ENCODE assay signal across 11 cellular contexts in genomic region chr15:99361541-99362185, GRCh38.
DNase-seq lines count a peak whose midpoint lies in the region; ATAC-seq and TF ChIP-seq lines count a peak whose summit lies in the region.
"Had no signal": no experiment of that assay in that cellular context is flagged by ENCODE, and none has a peak within 500 bp of the region (broad histone marks: within the 10 kb centered on the region; RNA-seq: fewer than 3 reads in every experiment).

No MANE protein-coding gene starts in this region.

- POLR2A ChIA-PET in IMR-90 (lab: Charles Lee; ENCODE audit: unreplicated experiment), result no interaction called here

- no peak overlapping the region for H2AFZ ChIP-seq in IMR-90 (replicated peaks; ENCODE audit: low read length, poor library complexity)

- H3K9me3 ChIP-seq in IMR-90 (ENCODE audit: control insufficient read depth, insufficient read depth, low read length), result peaks cover 2% of the 10 kb centered on the region
- H3K9me3 ChIP-seq in suprapubic skin, result no peaks in the 10 kb centered on the region

- in situ Hi-C loops in IMR-90 (cut with MboI; ENCODE audit: low sequenced_read_pairs), result no loop called here

- peak; percentile 51 for TF ChIP-seq CTCF in IMR-90 (conservative IDR thresholded peaks at IDR 0.05; ENCODE audit: low read depth, low read length)
- peak; percentile 52 for TF ChIP-seq CTCF in cardiac fibroblast (IDR thresholded peaks at IDR 0.05; ENCODE audit: low read depth, low read length)
- TF ChIP-seq CTCF in suprapubic skin (IDR thresholded peaks at IDR 0.05), result no peak

- H3K36me3 ChIP-seq in IMR-90 (ENCODE audit: control insufficient read depth, insufficient read depth, low read length) (peaks cover 3% of the 10 kb centered on the region; the same call in 1 of the 2 replicates), suprapubic skin (peaks cover 8% of the 10 kb centered on the region)

- no peak overlapping the region for H2BK120ac ChIP-seq in IMR-90 (ENCODE audit: low read depth, low read length)

- H4K5ac ChIP-seq in IMR-90 (ENCODE audit: low read depth, low read length), result no peak overlapping the region

- no TSS peak for BruUV-seq in IMR-90 (replicated peaks; lab: Mats Ljungman, UMichigan)

- H2AK9ac ChIP-seq in IMR-90 (replicated peaks; ENCODE audit: low read depth, low read length, poor library complexity), result peak overlapping the region; percentile 12

- 72% methylated on average over 4 of the region's 13 CpGs; no CpG with 5 or more reads in 1 of the 2 experiments for WGBS in IMR-90 (ENCODE audit: extremely low coverage in 2 of 2, insufficient read length in 1 of 2), 2 experiments
- 90% methylated on average over 13 of the region's 13 CpGs for WGBS in suprapubic skin

- H3K4me1 ChIP-seq in IMR-90 (ENCODE audit: control insufficient read depth, insufficient read depth, low read length), result no peaks in the 10 kb centered on the region
- H3K4me1 ChIP-seq in suprapubic skin, result no peaks in the 10 kb centered on the region

- intact Hi-C loops in IMR-90 (cut with micrococcal nuclease), result loop anchor here (5.0 kb wide), 1 partner anchor 74 kb away; no protein-coding TSS in a partner anchor

- TF ChIP-seq POLR2A in IMR-90 (IDR thresholded peaks at IDR 0.05; ENCODE audit: low read depth, low read length), result no peak
- no peak for TF ChIP-seq POLR2A in suprapubic skin (IDR thresholded peaks at IDR 0.05)

- dilution Hi-C loops in IMR-90 (cut with HindIII; ENCODE audit: low sequenced_read_pairs, unreplicated experiment), result no loop called here

- no peak overlapping the region for H3K4ac ChIP-seq in IMR-90 (ENCODE audit: low read depth, low read length)

- ATAC-seq in IMR-90 (ENCODE audit: low read depth), result no peak

- TF ChIP-seq RAD21 in IMR-90 (IDR thresholded peaks at IDR 0.05; ENCODE audit: low read length), result peak; percentile 29

- no peaks in the 10 kb centered on the region for H4K20me1 ChIP-seq in IMR-90 (ENCODE audit: insufficient read depth, low read length)

- TF ChIP-seq EP300 in suprapubic skin (IDR thresholded peaks at IDR 0.05), result no peak

- no peaks in the 10 kb centered on the region for H3K27me3 ChIP-seq in IMR-90 (ENCODE audit: control insufficient read depth, insufficient read depth, low read length)
- no peaks in the 10 kb centered on the region for H3K27me3 ChIP-seq in suprapubic skin

- H3K14ac ChIP-seq in IMR-90 (replicated peaks; ENCODE audit: low read depth, low read length), result no peak overlapping the region

- no peak overlapping the region; the same call in 1 of the 2 replicates for H2AK5ac ChIP-seq in IMR-90 (ENCODE audit: low read depth, low read length)

- no peak overlapping the region for H2BK15ac ChIP-seq in IMR-90 (ENCODE audit: low read depth, low read length)

- no peak overlapping the region for H2BK5ac ChIP-seq in IMR-90 (ENCODE audit: low read depth, low read length, poor library complexity, severe bottlenecking)

- no peak overlapping the region for H2BK20ac ChIP-seq in IMR-90 (ENCODE audit: low read depth, low read length)

- no peak overlapping the region for H3K4me3 ChIP-seq in IMR-90 (ENCODE audit: insufficient read depth, low read depth, low read length)
- no peak overlapping the region for H3K4me3 ChIP-seq in cardiac fibroblast (replicated peaks in 1 of 2; ENCODE audit: low read depth in 2 of 2, low read length in 2 of 2)
- no peak overlapping the region for H3K4me3 ChIP-seq in suprapubic skin

- H3K27ac ChIP-seq in IMR-90 (ENCODE audit: insufficient read depth, low read length) (no peak overlapping the region), suprapubic skin (no peak overlapping the region)

- no peak overlapping the region for H3K4me2 ChIP-seq in IMR-90 (ENCODE audit: low read depth, low read length)

- no peaks in the 10 kb centered on the region for H3K79me1 ChIP-seq in IMR-90 (ENCODE audit: low read depth in 1 of 2, low read length in 2 of 2)

- H3K56ac ChIP-seq in IMR-90 (ENCODE audit: extremely low read depth, insufficient read depth, low read length), result no peak overlapping the region

- DNase-seq in COR-L47 (lab: John Stamatoyannopoulos, UW), result peak; percentile 10
- DNase-seq in IMR-90, result peak; percentile 42
- peak; percentile 19 to 59 for DNase-seq in cardiac fibroblast (ENCODE audit: low read depth in 2 of 2)
- peak; percentile 35 to 49 for DNase-seq in lung microvascular endothelial cell (ENCODE audit: low read depth in 2 of 2)
- DNase-seq in AML-193 (lab: John Stamatoyannopoulos, UW), result no peak
- DNase-seq in NCI-H510A treated with DMSO at 0.1 percent for 48 hours (lab: John Stamatoyannopoulos, UW), result no peak
- no peak for DNase-seq in NCI-H128 (lab: John Stamatoyannopoulos, UW; ENCODE audit: unreplicated experiment)
- DNase-seq in suprapubic skin (ENCODE audit: low spot score in 2 of 2), result no peak
- DNase-seq: immature natural killer cell; NCI-H2029 treated with DMSO at 0.1 percent for 48 hours; stimulated activated CD4-positive, alpha-beta T cell treated with anti-CD3 and anti-CD28 coated beads, Interleukin-15, amount 100 ng/mL, for 24 hours had no signal

- no peaks in the 10 kb centered on the region for H3K9me1 ChIP-seq in IMR-90 (ENCODE audit: insufficient read depth, low read length)

- no peak overlapping the region for H4K8ac ChIP-seq in IMR-90 (ENCODE audit: low read depth in 2 of 2, low read length in 2 of 2)

- H4K91ac ChIP-seq in IMR-90 (ENCODE audit: insufficient read depth, low read depth, low read length), result no peak overlapping the region

- CTCF ChIA-PET in IMR-90 (lab: Yijun Ruan, JAX), result interaction anchor here (1.1 to 1.3 kb wide), 2 partner anchors 8 to 74 kb away, joined by 3 to 4 read pairs; no protein-coding TSS in a partner anchor

- H3K23ac ChIP-seq in IMR-90 (ENCODE audit: low read depth, low read length), result no peak overlapping the region

- H3K9ac ChIP-seq in IMR-90 (ENCODE audit: low read depth, low read length), result no peak overlapping the region

- no peak overlapping the region for H3K18ac ChIP-seq in IMR-90 (ENCODE audit: low read depth, low read length)

TF ChIP-seq in IMR-90, 13 proteins besides CTCF, POLR2A, EP300 and RAD21:
- TF ChIP-seq CEBPB (IDR thresholded peaks at IDR 0.05; ENCODE audit: low read depth, low read length) (peak; percentile 57), SMC3 (IDR thresholded peaks at IDR 0.05; ENCODE audit: low read depth, low read length) (peak; percentile 29; the same call in 1 of the 2 replicates), ELK1 (IDR thresholded peaks at IDR 0.05; ENCODE audit: borderline replicate concordance, low read depth, low read length) (no peak)

Comparison
In these comparisons a context has a peak if more than half of its experiments do, and no peak if none do; other contexts are left out.
1. DNase-seq: peak in COR-L47 (single experiment), IMR-90 (single experiment), cardiac fibroblast (2 of 2) and lung microvascular endothelial cell (2 of 2); none in AML-193 (0 of 2), NCI-H510A treated with DMSO at 0.1 percent for 48 hours (single experiment), NCI-H128 (single experiment) and suprapubic skin (0 of 2).
2. CTCF ChIP-seq: peak in IMR-90 (single experiment) and cardiac fibroblast (single experiment); none in suprapubic skin (0 of 2).